ENCODE assay signal across 13 cellular contexts in the genomic region with DNA sequence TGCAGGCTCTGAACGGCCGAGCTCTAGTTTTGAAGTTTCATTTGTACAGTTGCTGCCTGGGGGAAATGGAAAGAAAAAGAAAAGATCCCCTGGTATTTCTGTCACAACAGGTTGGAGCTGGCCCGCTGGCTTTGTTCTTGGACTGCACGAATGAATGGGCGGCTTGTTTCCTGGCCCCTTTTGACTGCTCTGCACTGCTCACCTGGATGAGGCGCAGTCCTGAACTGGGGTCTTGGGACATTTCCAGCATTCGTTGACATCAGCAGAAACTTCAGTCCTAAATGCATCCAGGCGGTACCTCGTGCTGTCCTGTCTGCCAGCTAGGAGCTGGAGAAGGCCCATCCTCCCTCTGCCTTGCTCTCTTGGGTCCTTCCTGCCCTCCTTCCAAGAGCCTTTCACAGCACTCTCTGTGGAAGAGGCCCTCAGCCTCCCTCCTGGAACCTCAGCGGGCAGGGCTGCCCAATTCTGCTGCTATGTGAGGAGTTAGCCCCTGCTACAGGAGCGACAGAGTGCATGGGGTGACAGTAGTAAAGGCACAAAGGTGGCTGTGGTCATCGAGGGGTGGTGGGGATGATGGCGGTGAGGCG.
A peak's percentile ranks its signal among the peaks of the same experiment; 100 is the strongest.
DNase-seq lines count a peak whose midpoint lies in the region; ATAC-seq and TF ChIP-seq lines count a peak whose summit lies in the region.
"Had no signal": no experiment of that assay in that cellular context is flagged by ENCODE, and none has a peak within 500 bp of the region (broad histone marks: within the 10 kb centered on the region; RNA-seq: fewer than 3 reads in every experiment).

No MANE protein-coding gene starts in this region.

- no peak overlapping the region for H3K18ac ChIP-seq in IMR-90 (ENCODE audit: low read depth, low read length)

- no peaks in the 10 kb centered on the region for H3K9me1 ChIP-seq in IMR-90 (ENCODE audit: insufficient read depth, low read length)

- H3K9me3 Mint-ChIP-seq in progenitor cell of endocrine pancreas (ENCODE audit: low read depth): no peaks in the 10 kb centered on the region
- H3K9me3 Mint-ChIP-seq: natural killer cell treated with Interleukin-12 subunit alpha and Interleukin-12 subunit beta and Interleukin-15 and Interleukin-18, amount 100 ng/mL, for 72 hours had no signal

- H3K4me2 ChIP-seq in BLaER1 (peak overlapping the region; percentile 55), IMR-90 (ENCODE audit: low read depth, low read length) (no peak overlapping the region)

- no peak overlapping the region for H4K91ac ChIP-seq in IMR-90 (ENCODE audit: insufficient read depth, low read depth, low read length)

- H3K36me3 Mint-ChIP-seq in progenitor cell of endocrine pancreas (ENCODE audit: insufficient read depth): no peaks in the 10 kb centered on the region
- H3K36me3 Mint-ChIP-seq: natural killer cell treated with Interleukin-12 subunit alpha and Interleukin-12 subunit beta and Interleukin-15 and Interleukin-18, amount 100 ng/mL, for 72 hours had no signal

- peak overlapping the region; percentile 23 for H3K27ac Mint-ChIP-seq in progenitor cell of endocrine pancreas
- H3K27ac Mint-ChIP-seq: natural killer cell treated with Interleukin-12 subunit alpha and Interleukin-12 subunit beta and Interleukin-15 and Interleukin-18, amount 100 ng/mL, for 72 hours had no signal

- H2AK5ac ChIP-seq in IMR-90 (ENCODE audit: low read depth, low read length): no peak overlapping the region

- H3K56ac ChIP-seq in IMR-90 (ENCODE audit: extremely low read depth, insufficient read depth, low read length): no peak overlapping the region

- CTCF ChIA-PET in IMR-90 (lab: Yijun Ruan, JAX): interaction anchor here (0.6 to 1.3 kb wide), 11 partner anchors 8 to 522 kb away, joined by 3 to 7 read pairs (median 3); no protein-coding TSS in a partner anchor

- TF ChIP-seq RAD21 in IMR-90 (IDR thresholded peaks at IDR 0.05; ENCODE audit: low read length): no peak

- H2BK15ac ChIP-seq in IMR-90 (ENCODE audit: low read depth, low read length): no peak overlapping the region

- no peak overlapping the region for H2BK120ac ChIP-seq in IMR-90 (ENCODE audit: low read depth, low read length)

- no peak overlapping the region for H3K4me3 ChIP-seq in BLaER1
- no peak overlapping the region for H3K4me3 ChIP-seq in IMR-90 (ENCODE audit: insufficient read depth, low read depth, low read length)
- H3K4me3 ChIP-seq in mucosa of descending colon: no peak overlapping the region
- H3K4me3 ChIP-seq: ascending aorta, lung, psoas muscle, suprapubic skin had no signal

- TF ChIP-seq CTCF in IMR-90 (conservative IDR thresholded peaks at IDR 0.05; ENCODE audit: low read depth, low read length) (no peak), progenitor cell of endocrine pancreas (IDR thresholded peaks at IDR 0.05; ENCODE audit: unreplicated experiment) (no peak), mucosa of descending colon (IDR thresholded peaks at IDR 0.05) (no peak), GM10266 (IDR thresholded peaks at IDR 0.05; ENCODE audit: control insufficient read depth, insufficient read depth, low read depth, missing control alignments) (no peak)

- H3K4me3 Mint-ChIP-seq in progenitor cell of endocrine pancreas (ENCODE audit: low read depth): no peak overlapping the region
- H3K4me3 Mint-ChIP-seq: natural killer cell treated with Interleukin-12 subunit alpha and Interleukin-12 subunit beta and Interleukin-15 and Interleukin-18, amount 100 ng/mL, for 72 hours had no signal

- H3K9me3 ChIP-seq in BLaER1 (no peaks in the 10 kb centered on the region), IMR-90 (ENCODE audit: control insufficient read depth, insufficient read depth, low read length) (no peaks in the 10 kb centered on the region), mucosa of descending colon (no peaks in the 10 kb centered on the region)
- H3K9me3 ChIP-seq: ascending aorta, psoas muscle, suprapubic skin had no signal

- H3K36me3 ChIP-seq in BLaER1 (no peaks in the 10 kb centered on the region), IMR-90 (ENCODE audit: control insufficient read depth, insufficient read depth, low read length) (no peaks in the 10 kb centered on the region), mucosa of descending colon (ENCODE audit: low read depth) (no peaks in the 10 kb centered on the region)
- H3K36me3 ChIP-seq: ascending aorta, suprapubic skin had no signal

- intact Hi-C loops in IMR-90 (cut with micrococcal nuclease) (loop anchor here (1.0 to 5.0 kb wide), 2 partner anchors 446 to 519 kb away; no protein-coding TSS in a partner anchor), mucosa of descending colon (cut with DNase I, micrococcal nuclease) (loop anchor here in 1 of 2 donors (10.0 kb wide), 1 partner anchor 442 kb away; no protein-coding TSS in a partner anchor)

- DNase-seq in IMR-90 (no peak), epithelial cell of prostate (ENCODE audit: low read depth, low spot score) (no peak), progenitor cell of endocrine pancreas (ENCODE audit: low spot score, unreplicated experiment) (no peak), mucosa of descending colon (no peak), NCI-H2196 (lab: John Stamatoyannopoulos, UW; ENCODE audit: unreplicated experiment) (no peak), GM10266 (ENCODE audit: extremely low spot score) (no peak)
- DNase-seq: NCI-H1048 had no signal

- H3K27ac ChIP-seq in BLaER1 (no peak overlapping the region), IMR-90 (ENCODE audit: insufficient read depth, low read length) (no peak overlapping the region), epithelial cell of prostate (peak overlapping the region; percentile 17)
- H3K27ac ChIP-seq: ascending aorta, psoas muscle, suprapubic skin had no signal

- POLR2A ChIA-PET in IMR-90 (lab: Charles Lee; ENCODE audit: unreplicated experiment): no interaction called here

- H3K79me1 ChIP-seq in IMR-90 (ENCODE audit: low read depth in 1 of 2, low read length in 2 of 2): no peaks in the 10 kb centered on the region

- ATAC-seq in IMR-90 (ENCODE audit: low read depth) (no peak), mucosa of descending colon (no peak)

- no peak overlapping the region for H4K8ac ChIP-seq in IMR-90 (ENCODE audit: low read depth in 2 of 2, low read length in 2 of 2)

- TF ChIP-seq POLR2A in IMR-90 (IDR thresholded peaks at IDR 0.05; ENCODE audit: low read depth, low read length): no peak

- H3K27me3 Mint-ChIP-seq in progenitor cell of endocrine pancreas: peaks cover 57% of the 10 kb centered on the region

- no peak overlapping the region for H3K14ac ChIP-seq in IMR-90 (replicated peaks; ENCODE audit: low read depth, low read length)

- H3K27me3 ChIP-seq in BLaER1: no peaks in the 10 kb centered on the region
- H3K27me3 ChIP-seq in IMR-90 (ENCODE audit: control insufficient read depth, insufficient read depth, low read length): peaks cover 8% of the 10 kb centered on the region
- H3K27me3 ChIP-seq: ascending aorta, suprapubic skin had no signal

- peak overlapping the region; percentile 32 for H2AFZ ChIP-seq in IMR-90 (replicated peaks; ENCODE audit: low read length, poor library complexity)

- H2BK5ac ChIP-seq in IMR-90 (ENCODE audit: low read depth, low read length, poor library complexity, severe bottlenecking): no peak overlapping the region

- H3K4ac ChIP-seq in IMR-90 (ENCODE audit: low read depth, low read length): no peak overlapping the region

- no peak overlapping the region for H3K23ac ChIP-seq in IMR-90 (ENCODE audit: low read depth, low read length)

- dilution Hi-C loops in IMR-90 (cut with HindIII; ENCODE audit: low sequenced_read_pairs, unreplicated experiment): no loop called here

- no TSS peak for BruUV-seq in IMR-90 (replicated peaks; lab: Mats Ljungman, UMichigan)

- H4K20me1 ChIP-seq in BLaER1 (no peaks in the 10 kb centered on the region), IMR-90 (ENCODE audit: insufficient read depth, low read length) (no peaks in the 10 kb centered on the region)

- in situ Hi-C loops in IMR-90 (cut with MboI; ENCODE audit: low sequenced_read_pairs): loop anchor here (10.0 kb wide), 1 partner anchor 522 kb away; no protein-coding TSS in a partner anchor

- H4K5ac ChIP-seq in IMR-90 (ENCODE audit: low read depth, low read length): no peak overlapping the region

- no peak overlapping the region for H3K9ac ChIP-seq in BLaER1
- no peak overlapping the region for H3K9ac ChIP-seq in IMR-90 (ENCODE audit: low read depth, low read length)

- H3K4me1 Mint-ChIP-seq in progenitor cell of endocrine pancreas (ENCODE audit: low read depth): no peaks in the 10 kb centered on the region

- WGBS in IMR-90 (ENCODE audit: extremely low coverage in 2 of 2, insufficient read length in 1 of 2), 2 experiments: 87% methylated on average over 7 of the region's 14 CpGs; no CpG with 5 or more reads in 1 of the 2 experiments

- no peak overlapping the region for H2BK20ac ChIP-seq in IMR-90 (ENCODE audit: low read depth, low read length)

- H2AK9ac ChIP-seq in IMR-90 (replicated peaks; ENCODE audit: low read depth, low read length, poor library complexity): no peak overlapping the region

- H3K4me1 ChIP-seq in BLaER1: peaks cover 18% of the 10 kb centered on the region
- no peaks in the 10 kb centered on the region for H3K4me1 ChIP-seq in IMR-90 (ENCODE audit: control insufficient read depth, insufficient read depth, low read length)
- no peaks in the 10 kb centered on the region for H3K4me1 ChIP-seq in mucosa of descending colon (ENCODE audit: low read depth)
- H3K4me1 ChIP-seq: ascending aorta, psoas muscle had no signal

TF ChIP-seq in IMR-90, 13 proteins besides CTCF, POLR2A, EP300 and RAD21 (continues in another document):
- TF ChIP-seq MAZ (IDR thresholded peaks at IDR 0.05; ENCODE audit: borderline replicate concordance, low read depth, low read length) (no peak), FOS (IDR thresholded peaks at IDR 0.05; ENCODE audit: low read depth, low read length) (no peak), MAFK (IDR thresholded peaks at IDR 0.05; ENCODE audit: low read depth, low read length) (no peak), SMC3 (IDR thresholded peaks at IDR 0.05; ENCODE audit: low read depth, low read length) (no peak), MXI1 (IDR thresholded peaks at IDR 0.05; ENCODE audit: borderline replicate concordance, low read depth, low read length) (no peak), BHLHE40 (IDR thresholded peaks at IDR 0.05; ENCODE audit: low read depth, low read length) (no peak), RFX5 (IDR thresholded peaks at IDR 0.05; ENCODE audit: low read depth, low read length) (no peak), CHD1 (IDR thresholded peaks at IDR 0.05; ENCODE audit: low read depth, low read length) (no peak), NFE2L2 (IDR thresholded peaks at IDR 0.05; ENCODE audit: low read depth, low read length) (no peak)
- TF ChIP-seq, protein P1, sequence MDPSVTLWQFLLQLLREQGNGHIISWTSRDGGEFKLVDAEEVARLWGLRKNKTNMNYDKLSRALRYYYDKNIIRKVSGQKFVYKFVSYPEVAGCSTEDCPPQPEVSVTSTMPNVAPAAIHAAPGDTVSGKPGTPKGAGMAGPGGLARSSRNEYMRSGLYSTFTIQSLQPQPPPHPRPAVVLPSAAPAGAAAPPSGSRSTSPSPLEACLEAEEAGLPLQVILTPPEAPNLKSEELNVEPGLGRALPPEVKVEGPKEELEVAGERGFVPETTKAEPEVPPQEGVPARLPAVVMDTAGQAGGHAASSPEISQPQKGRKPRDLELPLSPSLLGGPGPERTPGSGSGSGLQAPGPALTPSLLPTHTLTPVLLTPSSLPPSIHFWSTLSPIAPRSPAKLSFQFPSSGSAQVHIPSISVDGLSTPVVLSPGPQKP (IDR thresholded peaks at IDR 0.05; ENCODE audit: borderline replicate concordance, low read depth, low read length): no peak
